Comparison of ENCODE assay signal across 31 cellular contexts in genomic region chr1:35058990-35059389, GRCh38.
"Had no signal": no experiment of that assay in that cellular context is flagged by ENCODE, and none has a peak within 500 bp of the region (broad histone marks: within the 10 kb centered on the region; RNA-seq: fewer than 3 reads in every experiment).

No MANE protein-coding gene starts in this region.

- H3K27ac ChIP-seq: adrenal gland, body of pancreas, WERI-Rb-1 had no signal

- ATAC-seq: activated CD4-positive, CD25-positive, alpha-beta regulatory T cell treated with anti-CD3 and anti-CD28 coated beads, Interleukin-2, amount 50 U/mL, for 24 hours; activated CD8-positive, alpha-beta T cell treated with anti-CD3 and anti-CD28 coated beads for 36 hours; activated naive CD8-positive, alpha-beta T cell treated with anti-CD3 and anti-CD28 coated beads, Interleukin-2, amount 50 U/mL, for 24 hours; activated T-cell treated with anti-CD3 and anti-CD28 coated beads, Interleukin-2, amount 50 U/mL, for 4 hours; body of pancreas; T-cell had no signal

- FAIRE-seq: colon, frontal cortex had no signal

- H3K36me3 Mint-ChIP-seq: activated naive CD4-positive, alpha-beta T cell treated with anti-CD3 and anti-CD28 coated beads, Interleukin-2, amount 50 U/mL, for 24 hours; activated naive CD8-positive, alpha-beta T cell treated with anti-CD3 and anti-CD28 coated beads for 36 hours; T-cell had no signal

- H3K27ac Mint-ChIP-seq: activated B cell treated with CpG ODN at 0.5 μM for 24 hours; activated CD8-positive, alpha-beta T cell treated with anti-CD3 and anti-CD28 coated beads for 36 hours; activated naive CD4-positive, alpha-beta T cell treated with anti-CD3 and anti-CD28 coated beads for 36 hours; activated naive CD4-positive, alpha-beta T cell treated with anti-CD3 and anti-CD28 coated beads, Interleukin-2, amount 50 U/mL, for 24 hours; activated naive CD8-positive, alpha-beta T cell treated with anti-CD3 and anti-CD28 coated beads for 36 hours; activated naive CD8-positive, alpha-beta T cell treated with anti-CD3 and anti-CD28 coated beads, Interleukin-2, amount 50 U/mL, for 24 hours; activated T-helper 1 cell treated with anti-CD3 and anti-CD28 coated beads, Interleukin-12 subunit alpha, Interleukin-12 subunit beta, Interleukin-2, Interleukin-4 antibody, amounts not matched to agents 30 ng/mL and 10 ng/mL and 1 ng/mL, durations not matched to agents 14 hours and 24 hours and 36 hours; activated T-helper 2 cell treated with anti-CD3 and anti-CD28 coated beads, Interferon-gamma antibody, Interleukin-2, Interleukin-4, amounts not matched to agents 10 μg/mL and 5 μg/mL and 100 μg/mL, durations not matched to agents 14 hours and 24 hours and 36 hours; endodermal cell; T-cell; T-helper 1 cell treated with Interleukin-12 subunit alpha and Interleukin-12 subunit beta and Interleukin-4 antibody, amounts not matched to agents 30 μg/mL and 1 μg/mL, for 36 hours had no signal

- H3K4me1 Mint-ChIP-seq: activated naive CD4-positive, alpha-beta T cell treated with anti-CD3 and anti-CD28 coated beads, Interleukin-2, amount 50 U/mL, for 24 hours; activated naive CD8-positive, alpha-beta T cell treated with anti-CD3 and anti-CD28 coated beads for 36 hours; activated naive CD8-positive, alpha-beta T cell treated with anti-CD3 and anti-CD28 coated beads, Interleukin-2, amount 50 U/mL, for 24 hours; endodermal cell had no signal

- H3K9me3 Mint-ChIP-seq: activated B cell treated with CpG ODN at 0.5 μM for 24 hours; activated CD8-positive, alpha-beta T cell treated with anti-CD3 and anti-CD28 coated beads for 36 hours; activated naive CD4-positive, alpha-beta T cell treated with anti-CD3 and anti-CD28 coated beads, Interleukin-2, amount 50 U/mL, for 24 hours; activated naive CD8-positive, alpha-beta T cell treated with anti-CD3 and anti-CD28 coated beads for 36 hours; activated naive CD8-positive, alpha-beta T cell treated with anti-CD3 and anti-CD28 coated beads, Interleukin-2, amount 50 U/mL, for 24 hours; activated T-cell treated with anti-CD3 and anti-CD28 coated beads, Interleukin-2, amount 50 U/mL, for 4 hours; T-cell; T-helper 1 cell treated with Interleukin-12 subunit alpha and Interleukin-12 subunit beta and Interleukin-4 antibody, amounts not matched to agents 30 μg/mL and 1 μg/mL, for 36 hours had no signal

- H3K9me3 ChIP-seq: adrenal gland, body of pancreas had no signal

- H3K4me3 Mint-ChIP-seq: activated B cell treated with CpG ODN at 0.5 μM for 24 hours; activated CD8-positive, alpha-beta T cell treated with anti-CD3 and anti-CD28 coated beads for 36 hours; activated naive CD4-positive, alpha-beta T cell treated with anti-CD3 and anti-CD28 coated beads for 36 hours; activated naive CD4-positive, alpha-beta T cell treated with anti-CD3 and anti-CD28 coated beads, Interleukin-2, amount 50 U/mL, for 24 hours; activated naive CD8-positive, alpha-beta T cell treated with anti-CD3 and anti-CD28 coated beads for 36 hours; activated naive CD8-positive, alpha-beta T cell treated with anti-CD3 and anti-CD28 coated beads, Interleukin-2, amount 50 U/mL, for 24 hours; activated T-cell treated with anti-CD3 and anti-CD28 coated beads, Interleukin-2, amount 50 U/mL, for 4 hours; activated T-helper 1 cell treated with anti-CD3 and anti-CD28 coated beads, Interleukin-12 subunit alpha, Interleukin-12 subunit beta, Interleukin-2, Interleukin-4 antibody, amounts not matched to agents 30 ng/mL and 10 ng/mL and 1 ng/mL, durations not matched to agents 14 hours and 24 hours and 36 hours; endodermal cell; T-cell; T-helper 1 cell treated with Interleukin-12 subunit alpha and Interleukin-12 subunit beta and Interleukin-4 antibody, amounts not matched to agents 30 μg/mL and 1 μg/mL, for 36 hours had no signal

- H3K4me3 ChIP-seq: adrenal gland, body of pancreas had no signal

- H3K36me3 ChIP-seq: adrenal gland, WERI-Rb-1 had no signal

- H3K27me3 ChIP-seq: adrenal gland, body of pancreas had no signal

- DNase-seq: activated B cell treated with CpG ODN at 0.5 μM for 24 hours; activated CD4-positive, alpha-beta T cell treated with anti-CD3 and anti-CD28 coated beads for 48 hours; activated CD4-positive, alpha-beta T cell treated with anti-CD3 and anti-CD28 coated beads, Interleukin-2, amount 50 U/mL, for 1 hour; activated CD4-positive, alpha-beta T cell treated with anti-CD3 and anti-CD28 coated beads, Interleukin-2, amount 50 U/mL, for 48 hours; activated CD8-positive, alpha-beta memory T cell treated with anti-CD3 and anti-CD28 coated beads for 24 hours; activated CD8-positive, alpha-beta T cell treated with anti-CD3 and anti-CD28 coated beads for 36 hours; activated effector memory CD4-positive, alpha-beta T cell treated with anti-CD3 and anti-CD28 coated beads, Interleukin-2, amount 50 U/mL, for 16 hours; activated naive CD4-positive, alpha-beta T cell treated with anti-CD3 and anti-CD28 coated beads for 36 hours; activated naive CD8-positive, alpha-beta T cell treated with anti-CD3 and anti-CD28 coated beads for 36 hours; activated naive CD8-positive, alpha-beta T cell treated with anti-CD3 and anti-CD28 coated beads, Interleukin-2, amount 50 U/mL, for 24 hours; activated T-cell treated with anti-CD3 and anti-CD28 coated beads, Interleukin-2, amount 50 U/mL, for 4 hours; adrenal gland; amygdala; aorta; body of pancreas; caudate nucleus; effector CD8-positive, alpha-beta T cell; endodermal cell; foreskin fibroblast; head of caudate nucleus; SW 1271; T-cell; T-helper 9 cell; WERI-Rb-1 had no signal

- H3K4me1 ChIP-seq: adrenal gland, body of pancreas had no signal
